In genomic region chr22:20001082-20001638, GRCh38 we compare ENCODE assay signal across 24 cellular contexts. TPM values are rescaled to one million over a fixed set of nuclear protein-coding genes. Genes with fewer than 3 reads are reported as not detected.
DNase-seq lines count a peak whose midpoint lies in the region; ATAC-seq and TF ChIP-seq lines count a peak whose summit lies in the region.
"Had no signal": no experiment of that assay in that cellular context is flagged by ENCODE, and none has a peak within 500 bp of the region (broad histone marks: within the 10 kb centered on the region; RNA-seq: fewer than 3 reads in every experiment).

No MANE protein-coding gene starts in this region.

- peaks cover 0 to 21% (median 8%) of the 10 kb centered on the region in 12 donors for H3K9me3 ChIP-seq in heart left ventricle
- H3K9me3 ChIP-seq in mesenchymal stem cell (ENCODE audit: control insufficient read depth, low read length): peaks cover 22% of the 10 kb centered on the region
- no peaks in the 10 kb centered on the region for H3K9me3 ChIP-seq in aorta (ENCODE audit: control insufficient read depth, low read length)

- H3K9ac ChIP-seq in mesenchymal stem cell (ENCODE audit: low read length) (no peak overlapping the region), mesendoderm (ENCODE audit: low read length) (no peak overlapping the region)

- H3K4me2 ChIP-seq in mesenchymal stem cell (ENCODE audit: low read length, poor library complexity, severe bottlenecking) (no peak overlapping the region), mesendoderm (ENCODE audit: low read length) (no peak overlapping the region)
- H3K4me2 ChIP-seq: hepatocyte had no signal

- H3K4ac ChIP-seq in mesenchymal stem cell (ENCODE audit: low read depth in 1 of 2, low read length in 2 of 2) (no peak overlapping the region), mesendoderm (ENCODE audit: low read depth, low read length) (no peak overlapping the region)

- H2BK12ac ChIP-seq in mesenchymal stem cell (ENCODE audit: low read length in 2 of 2): no peak overlapping the region

- H3K36me3 ChIP-seq in heart left ventricle: peaks cover 0 to 4% (median 0%) of the 10 kb centered on the region in 9 donors
- H3K36me3 ChIP-seq in mesenchymal stem cell (ENCODE audit: control insufficient read depth in 1 of 2, insufficient read depth in 2 of 2, low read depth in 1 of 2, low read length in 2 of 2): no peaks in the 10 kb centered on the region
- H3K36me3 ChIP-seq in aorta (ENCODE audit: control insufficient read depth in 1 of 2, insufficient read depth in 2 of 2, low read length in 1 of 2): no peaks in the 10 kb centered on the region
- no peaks in the 10 kb centered on the region for H3K36me3 ChIP-seq in mesendoderm (ENCODE audit: control insufficient read depth, insufficient read depth, low read length)
- H3K36me3 ChIP-seq: brain microvascular endothelial cell, HAP-1 had no signal

- ATAC-seq in heart left ventricle (no peak), left cardiac atrium (no peak), aorta (ENCODE audit: low FRiP score) (no peak), GM21423 (IDR thresholded peaks at IDR 0.05; ENCODE audit: unreplicated experiment) (no peak)
- ATAC-seq: activated T-cell treated with anti-CD3 and anti-CD28 coated beads, Interleukin-2, amount 50 U/mL, for 72 hours; naive thymus-derived CD8-positive, alpha-beta T cell; SK-N-SH treated with all-trans-retinoic acid at 6 μM for 48 hours; stimulated activated naive CD8-positive, alpha-beta T cell treated with anti-CD3 and anti-CD28 coated beads, Interleukin-15, amount 100 ng/mL, for 72 hours had no signal

- no peak overlapping the region for H3K23ac ChIP-seq in mesenchymal stem cell (ENCODE audit: low read length in 2 of 2)
- H3K23ac ChIP-seq in mesendoderm (ENCODE audit: low read length): no peak overlapping the region

- no peak for TF ChIP-seq POLR2A in heart left ventricle (IDR thresholded peaks at IDR 0.05)

- H2BK5ac ChIP-seq in mesenchymal stem cell (ENCODE audit: low read depth, low read length, poor library complexity, severe bottlenecking): no peak overlapping the region
- no peak overlapping the region for H2BK5ac ChIP-seq in mesendoderm (ENCODE audit: low read length)

- intact Hi-C loops in heart left ventricle (cut with DNase I) (loop anchor here in 1 of 10 donors (2.0 kb wide), 1 partner anchor 16 kb away; no protein-coding TSS in a partner anchor), left cardiac atrium (cut with DNase I) (no loop called here), aorta (cut with DNase I) (no loop called here)

- no peak overlapping the region for H3K56ac ChIP-seq in mesendoderm (ENCODE audit: low read length)

- no peak for TF ChIP-seq CTCF in heart left ventricle (IDR thresholded peaks at IDR 0.05)

- no peak overlapping the region for H2BK120ac ChIP-seq in mesenchymal stem cell (ENCODE audit: low read depth, low read length)
- H2BK120ac ChIP-seq in mesendoderm (ENCODE audit: low read depth, low read length): no peak overlapping the region

- WGBS in heart left ventricle, 4 donors: 77 to 84% (median 82%) methylated on average over 7 to 11 of the region's 11 CpGs
- 77% methylated on average over 10 of the region's 11 CpGs for WGBS in mesenchymal stem cell
- WGBS in aorta, 2 donors: 90 to 92% methylated on average over 11 of the region's 11 CpGs
- WGBS in mesendoderm (ENCODE audit: extremely low coverage, insufficient coverage, low lambda C conversion rate): no CpG with 5 or more reads among the region's 11 CpGs

- no peak overlapping the region for H4K8ac ChIP-seq in mesenchymal stem cell (ENCODE audit: low read length)
- H4K8ac ChIP-seq in mesendoderm (ENCODE audit: low read depth, low read length): no peak overlapping the region

- H3K79me1 ChIP-seq in mesenchymal stem cell (replicated peaks; ENCODE audit: low read length, poor library complexity, severe bottlenecking): no peaks in the 10 kb centered on the region
- no peaks in the 10 kb centered on the region for H3K79me1 ChIP-seq in mesendoderm (ENCODE audit: low read length)

- H2AFZ ChIP-seq in mesenchymal stem cell (ENCODE audit: low read depth, low read length): no peak overlapping the region
- H2AFZ ChIP-seq: hepatocyte had no signal

- no peak overlapping the region for H2BK15ac ChIP-seq in mesenchymal stem cell (ENCODE audit: low read depth, poor library complexity, severe bottlenecking)
- no peak overlapping the region for H2BK15ac ChIP-seq in mesendoderm (replicated peaks; ENCODE audit: low read depth)

- no peak overlapping the region for H3K14ac ChIP-seq in mesenchymal stem cell (ENCODE audit: low read length in 2 of 2)

- DNase-seq in heart left ventricle (peak in 3 of 5 donors; percentile 25 to 30 (median 25)), left cardiac atrium (no peak), mesenchymal stem cell (peak; percentile 49), aorta (peak; percentile 29 to 66), mesendoderm (no peak)
- no peak for DNase-seq in stimulated activated CD8-positive, alpha-beta memory T cell treated with anti-CD3 and anti-CD28 coated beads, Interleukin-4, amount 100 ng/mL, for 48 hours
- DNase-seq: 8988T; activated B cell treated with CpG ODN at 0.5 μM for 24 hours; activated naive CD4-positive, alpha-beta T cell treated with anti-CD3 and anti-CD28 coated beads, Interleukin-2, amount 50 U/mL, for 16 hours; activated T-cell treated with anti-CD3 and anti-CD28 coated beads, Interleukin-2, amount 50 U/mL, for 72 hours; AML-193; brain microvascular endothelial cell; NCI-H1417 treated with DMSO at 0.1 percent for 48 hours; NCI-H2171; NCI-H526; RPMI8226; stimulated activated CD4-positive, alpha-beta T cell treated with anti-CD3 and anti-CD28 coated beads, Interleukin-2, amount 100 ng/mL, for 48 hours; stimulated activated naive CD8-positive, alpha-beta T cell treated with anti-CD3 and anti-CD28 coated beads, Interleukin-15, amount 100 ng/mL, for 72 hours had no signal

- no peak overlapping the region for H2AK5ac ChIP-seq in mesenchymal stem cell (ENCODE audit: low read length, severe bottlenecking)
- H2AK5ac ChIP-seq in mesendoderm (ENCODE audit: low read length): no peak overlapping the region

- H3K79me2 ChIP-seq in mesendoderm (ENCODE audit: control insufficient read depth, insufficient read depth, low read length): no peaks in the 10 kb centered on the region
- H3K79me2 ChIP-seq: hepatocyte had no signal

- no peak overlapping the region for H4K5ac ChIP-seq in mesendoderm (ENCODE audit: low read length)

- no peaks in the 10 kb centered on the region for H3K27me3 ChIP-seq in heart left ventricle
- peaks cover 0 to 25% of the 10 kb centered on the region in 2 experiments for H3K27me3 ChIP-seq in mesenchymal stem cell (ENCODE audit: control insufficient read depth in 1 of 2, insufficient read depth in 1 of 2, low read length in 2 of 2)
- H3K27me3 ChIP-seq in aorta (ENCODE audit: control insufficient read depth in 1 of 2, insufficient read depth in 2 of 2, low read length in 1 of 2): no peaks in the 10 kb centered on the region
- H3K27me3 ChIP-seq in mesendoderm (ENCODE audit: insufficient read depth, low read length, poor library complexity): no peaks in the 10 kb centered on the region
- H3K27me3 ChIP-seq: hepatocyte had no signal

- H3K4me1 ChIP-seq in heart left ventricle: peaks cover 0 to 42% (median 29%) of the 10 kb centered on the region in 12 donors
- H3K4me1 ChIP-seq in mesenchymal stem cell (ENCODE audit: control insufficient read depth, insufficient read depth, low read depth, low read length): peaks cover 48% of the 10 kb centered on the region
- H3K4me1 ChIP-seq in aorta (ENCODE audit: control insufficient read depth in 1 of 2, insufficient read depth in 2 of 2, low read length in 2 of 2): no peaks in the 10 kb centered on the region
- H3K4me1 ChIP-seq in mesendoderm (ENCODE audit: control insufficient read depth, low read depth, low read length): peaks cover 10% of the 10 kb centered on the region

- H3K18ac ChIP-seq in mesenchymal stem cell (ENCODE audit: low read depth in 1 of 2, low read length in 2 of 2) (no peak overlapping the region), mesendoderm (ENCODE audit: low read length) (no peak overlapping the region)

- H3K27ac ChIP-seq in heart left ventricle (peak overlapping the region in 6 of 12 donors; percentile 55 to 68 (median 68)), cingulate gyrus (ENCODE audit: low read depth, low read length) (peak overlapping the region; percentile 41), mesenchymal stem cell (ENCODE audit: low read length, poor library complexity, severe bottlenecking) (no peak overlapping the region), aorta (ENCODE audit: low read depth in 1 of 2, low read length in 2 of 2) (no peak overlapping the region), mesendoderm (ENCODE audit: low read depth, low read length) (no peak overlapping the region)
- H3K27ac ChIP-seq: brain microvascular endothelial cell, hepatocyte had no signal

- no peak overlapping the region for H4K91ac ChIP-seq in mesenchymal stem cell (ENCODE audit: low read length)

- H3K4me3 ChIP-seq in heart left ventricle: no peak overlapping the region
- H3K4me3 ChIP-seq in mesenchymal stem cell (ENCODE audit: insufficient read depth in 1 of 2, low read depth in 1 of 2, low read length in 2 of 2): no peak overlapping the region
- H3K4me3 ChIP-seq in aorta (ENCODE audit: low read length in 2 of 2): no peak overlapping the region
- no peak overlapping the region for H3K4me3 ChIP-seq in mesendoderm (ENCODE audit: low read length)
- H3K4me3 ChIP-seq: HAP-1, hepatocyte had no signal

RNA-seq across cellular contexts. Expression of gene ARVCF, which starts 15.5 kb away (rescaled TPM):
- total RNA-seq in heart left ventricle: 10 to 100 TPM; 21.2 to 46.6 (median 33.3) TPM
- 10 to 100 TPM; 33.0 to 39.2 TPM for polyA plus RNA-seq in heart left ventricle
- 10 to 100 TPM; 12.5 to 13.4 TPM for total RNA-seq in left cardiac atrium
- 3.0 TPM for polyA plus RNA-seq in mesenchymal stem cell (2013, experiment 1 of 2)
- 3.2 TPM for polyA plus RNA-seq in mesenchymal stem cell (2013, experiment 2 of 2)
- 10 to 100 TPM; 59.7 to 64.4 TPM for total RNA-seq in aorta
- polyA plus RNA-seq in aorta: 100 to 1,000 TPM in 1 of 2 donors, 10 to 100 TPM in 1; 15.4 to 102 TPM
- 9.4 TPM for polyA plus RNA-seq in mesendoderm (2013, experiment 1 of 2)
- polyA plus RNA-seq in mesendoderm (2013, experiment 2 of 2): 9.6 TPM

RNA-seq across cellular contexts. Expression of gene TANGO2, which starts 19.8 kb away (rescaled TPM):
- total RNA-seq in heart left ventricle (100 to 1,000 TPM in 3 of 9 donors, 10 to 100 TPM in 6; 55.6 to 341 (median 83.7) TPM), left cardiac atrium (10 to 100 TPM; 55.0 to 80.0 TPM), aorta (10 to 100 TPM; 35.2 to 45.3 TPM)
- polyA plus RNA-seq in heart left ventricle (10 to 100 TPM; 51.3 to 63.0 TPM), aorta (10 to 100 TPM; 24.8 to 38.0 TPM)
- polyA plus RNA-seq in mesenchymal stem cell (2013, experiment 1 of 2): 16.0 TPM
- 16.1 TPM for polyA plus RNA-seq in mesenchymal stem cell (2013, experiment 2 of 2)
- 5.3 TPM for polyA plus RNA-seq in mesendoderm (2013, experiment 1 of 2)
- polyA plus RNA-seq in mesendoderm (2013, experiment 2 of 2): 4.2 TPM

RNA-seq across cellular contexts. Expression of gene TXNRD2, which starts 59.5 kb away (rescaled TPM):
- total RNA-seq in heart left ventricle (10 to 100 TPM; 23.5 to 42.5 (median 33.5) TPM), left cardiac atrium (10 to 100 TPM; 22.7 to 29.6 TPM), aorta (10 to 100 TPM; 21.0 to 29.5 TPM)
- polyA plus RNA-seq in heart left ventricle (10 to 100 TPM; 23.4 to 60.2 TPM), aorta (10 to 100 TPM; 13.3 to 59.0 TPM)
- 5.8 TPM for polyA plus RNA-seq in mesenchymal stem cell (2013, experiment 1 of 2)
- 6.0 TPM for polyA plus RNA-seq in mesenchymal stem cell (2013, experiment 2 of 2)
- polyA plus RNA-seq in mesendoderm (2013, experiment 1 of 2): 20.1 TPM
- polyA plus RNA-seq in mesendoderm (2013, experiment 2 of 2): 22.6 TPM

RNA-seq across cellular contexts. Expression of gene COMT, which starts 59.6 kb away (rescaled TPM):
- total RNA-seq in heart left ventricle (100 to 1,000 TPM in 8 of 9 donors, 10 to 100 TPM in 1; 69.7 to 195 (median 119) TPM), left cardiac atrium (100 to 1,000 TPM; 101 to 103 TPM), aorta (100 to 1,000 TPM; 101 to 111 TPM)
- polyA plus RNA-seq in heart left ventricle (100 to 1,000 TPM in 1 of 2 donors, 10 to 100 TPM in 1; 84.7 to 249 TPM), aorta (100 to 1,000 TPM in 1 of 2 donors, 10 to 100 TPM in 1; 96.7 to 176 TPM)
- polyA plus RNA-seq in mesenchymal stem cell (2013, experiment 1 of 2): 51.6 TPM
- 55.0 TPM for polyA plus RNA-seq in mesenchymal stem cell (2013, experiment 2 of 2)
- polyA plus RNA-seq in mesendoderm (2013, experiment 1 of 2): 11.0 TPM
- polyA plus RNA-seq in mesendoderm (2013, experiment 2 of 2): 10.7 TPM

Comparison
In these comparisons a context has a peak if more than half of its experiments do, and no peak if none do; other contexts are left out.
1. DNase-seq: peak in heart left ventricle (3 of 5), mesenchymal stem cell (single experiment) and aorta (2 of 2); none in left cardiac atrium (single experiment), stimulated activated CD8-positive, alpha-beta memory T cell treated with anti-CD3 and anti-CD28 coated beads, Interleukin-4, amount 100 ng/mL, for 48 hours (single experiment) and mesendoderm (single experiment).